Comparison of ENCODE assay signal across 8 cellular contexts in the genomic region with DNA sequence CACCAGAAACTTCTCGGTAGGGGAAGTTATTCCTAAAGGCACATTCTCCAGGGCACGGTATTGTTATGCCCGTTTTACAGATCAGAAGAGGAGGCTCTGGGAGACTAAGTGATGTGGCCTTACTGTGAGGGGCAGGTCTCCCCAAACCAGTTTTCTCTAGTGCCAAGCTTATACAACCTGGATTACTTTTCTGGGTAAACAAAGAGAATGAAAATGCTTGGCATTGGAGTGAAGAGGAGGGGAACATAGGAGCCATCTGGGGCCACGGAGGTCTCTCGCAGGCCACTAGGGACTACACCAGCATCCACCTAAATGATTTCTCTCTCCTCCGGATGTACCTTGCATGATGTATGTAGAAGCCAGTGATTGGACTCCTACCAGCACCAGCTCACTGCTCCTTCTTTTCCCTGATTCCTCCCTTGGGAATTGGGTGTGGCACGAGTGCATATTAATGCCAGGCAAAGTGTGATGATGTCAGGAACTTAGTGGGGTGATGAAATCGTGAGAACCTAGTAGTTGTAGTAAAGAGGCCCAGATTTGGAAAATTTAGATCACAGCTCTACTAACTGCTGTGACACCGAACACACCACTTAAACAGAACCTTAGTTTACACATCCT. TPM values are rescaled to one million over a fixed set of nuclear protein-coding genes. Genes with fewer than 3 reads are reported as not detected.
DNase-seq lines count a peak whose midpoint lies in the region; ATAC-seq and TF ChIP-seq lines count a peak whose summit lies in the region.

No MANE protein-coding gene starts in this region.

- peaks cover 6% of the 10 kb centered on the region for H3K4me1 ChIP-seq in hepatocyte (ENCODE audit: insufficient read depth)

- peak overlapping the region; percentile 97 for H2AFZ ChIP-seq in hepatocyte

- H3K27ac ChIP-seq in CD4-positive, alpha-beta T cell (ENCODE audit: low read depth, low read length) = no peak overlapping the region
- H3K27ac ChIP-seq in HL-60 (replicated peaks) (no peak overlapping the region), hepatocyte (peak overlapping the region; percentile 76)

- H3K4me3 ChIP-seq in HL-60 (replicated peaks; ENCODE audit: insufficient read depth, low read length) (peak overlapping the region; percentile 64), hepatocyte (peak overlapping the region; percentile 82)

- H3K9me2 ChIP-seq in hepatocyte (replicated peaks; ENCODE audit: insufficient read depth) = no peaks in the 10 kb centered on the region

- no peak for TF ChIP-seq CTCF in CD4-positive, alpha-beta T cell (IDR thresholded peaks at IDR 0.05)
- TF ChIP-seq CTCF in HL-60 (IDR thresholded peaks at IDR 0.05; ENCODE audit: insufficient read depth, low read length) = no peak
- TF ChIP-seq CTCF in WTC11 (IDR thresholded peaks at IDR 0.05) = no peak
- no peak for TF ChIP-seq CTCF in hepatocyte (IDR thresholded peaks at IDR 0.05; ENCODE audit: poor library complexity)

- CTCF ChIA-PET in CD4-positive, alpha-beta T cell (lab: Charles Lee) = no interaction called here
- CTCF ChIA-PET in WTC11 (lab: Charles Lee) = interaction anchor here (0.8 kb wide), 1 partner anchor 18 kb away, joined by 3 read pairs; no protein-coding TSS in a partner anchor

- no peaks in the 10 kb centered on the region for H3K9me3 ChIP-seq in CD4-positive, alpha-beta T cell (ENCODE audit: control insufficient read depth, low read length)
- H3K9me3 ChIP-seq in hepatocyte (ENCODE audit: low read depth) = no peaks in the 10 kb centered on the region

- H3K4me1 Mint-ChIP-seq in CD4-positive, alpha-beta T cell (ENCODE audit: low read depth) = peaks cover 8% of the 10 kb centered on the region
- H3K4me1 Mint-ChIP-seq in WTC11 = peaks cover 21% of the 10 kb centered on the region

- H3K27me3 ChIP-seq in CD4-positive, alpha-beta T cell (ENCODE audit: control insufficient read depth, insufficient read depth, low read length) = peaks cover 21% of the 10 kb centered on the region
- H3K27me3 ChIP-seq in HL-60 (ENCODE audit: insufficient read depth, poor library complexity, severe bottlenecking) = peaks cover 11% of the 10 kb centered on the region
- no peaks in the 10 kb centered on the region for H3K27me3 ChIP-seq in hepatocyte

- POLR2A ChIA-PET in CD4-positive, alpha-beta T cell (lab: Charles Lee) = no interaction called here
- POLR2A ChIA-PET in WTC11 (lab: Charles Lee) = interaction anchor here (0.5 kb wide), 1 partner anchor 549 kb away, joined by 6 read pairs; no protein-coding TSS in a partner anchor

- H3K79me2 ChIP-seq in hepatocyte = peaks cover 23% of the 10 kb centered on the region

- H3K27me3 Mint-ChIP-seq in CD4-positive, alpha-beta T cell = peaks cover 35% of the 10 kb centered on the region
- no peaks in the 10 kb centered on the region for H3K27me3 Mint-ChIP-seq in WTC11 (ENCODE audit: low read depth)

- no peak for ATAC-seq in CD4-positive, alpha-beta T cell (ENCODE audit: poor library complexity)
- ATAC-seq in WTC11 (peak; percentile 4; the same call in 1 of the 2 replicates), HG03571 (IDR thresholded peaks at IDR 0.05; ENCODE audit: unreplicated experiment) (no peak), HG02759 (IDR thresholded peaks at IDR 0.05; ENCODE audit: unreplicated experiment) (no peak)

- H3K36me3 ChIP-seq in hepatocyte (replicated peaks; ENCODE audit: insufficient read depth, low read depth) = no peaks in the 10 kb centered on the region

- H3K4me3 Mint-ChIP-seq in CD4-positive, alpha-beta T cell = peak overlapping the region; percentile 55
- H3K4me3 Mint-ChIP-seq in WTC11 = no peak overlapping the region

- no peaks in the 10 kb centered on the region for H4K20me1 ChIP-seq in hepatocyte (ENCODE audit: insufficient read depth, poor library complexity, severe bottlenecking)

- no peak overlapping the region for H3K4me2 ChIP-seq in hepatocyte

- no peak for DNase-seq in CD4-positive, alpha-beta T cell
- DNase-seq in HL-60 (ENCODE audit: low read depth in 1 of 2, low spot score in 1 of 2) (no peak), WTC11 (ENCODE audit: low spot score) (no peak), hepatocyte (ENCODE audit: low spot score) (peak; percentile 28), stromal cell of bone marrow (ENCODE audit: low read depth) (peak; percentile 15)
- DNase-seq in activated effector memory CD4-positive, alpha-beta T cell treated with Interleukin-2 at 50 U/mL for 16 hours = no peak

- WGBS in hepatocyte (ENCODE audit: low lambda C conversion rate, missing lambda C conversion rate) = 40% methylated on average over 9 of the region's 9 CpGs

- H3K9me3 Mint-ChIP-seq in CD4-positive, alpha-beta T cell = no peaks in the 10 kb centered on the region
- 0 out of 2 replicates have a peak, but pooled peaks cover 5% of the 10 kb centered on the region for H3K9me3 Mint-ChIP-seq in WTC11

- intact Hi-C loops in CD4-positive, alpha-beta T cell (cut with DNase I, micrococcal nuclease) = no loop called here

- H3K36me3 Mint-ChIP-seq in CD4-positive, alpha-beta T cell (ENCODE audit: low read depth) = no peaks in the 10 kb centered on the region
- H3K36me3 Mint-ChIP-seq in WTC11 = peaks cover 24% of the 10 kb centered on the region

- no peak overlapping the region for H3K27ac Mint-ChIP-seq in CD4-positive, alpha-beta T cell
- H3K27ac Mint-ChIP-seq in WTC11 = peak overlapping the region; percentile 97

TF ChIP-seq in WTC11, 78 proteins besides CTCF, POLR2A, EP300 and RAD21:
- TF ChIP-seq, protein P1, sequence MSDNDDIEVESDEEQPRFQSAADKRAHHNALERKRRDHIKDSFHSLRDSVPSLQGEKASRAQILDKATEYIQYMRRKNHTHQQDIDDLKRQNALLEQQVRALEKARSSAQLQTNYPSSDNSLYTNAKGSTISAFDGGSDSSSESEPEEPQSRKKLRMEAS (CRISPR knock-in tag; IDR thresholded peaks at IDR 0.05) = no peak
- TF ChIP-seq ZNF121 (CRISPR knock-in tag; IDR thresholded peaks at IDR 0.05) = no peak
- no peak for TF ChIP-seq SMAD3 (CRISPR knock-in tag; IDR thresholded peaks at IDR 0.05; ENCODE audit: borderline replicate concordance)
- TF ChIP-seq, protein P2, sequence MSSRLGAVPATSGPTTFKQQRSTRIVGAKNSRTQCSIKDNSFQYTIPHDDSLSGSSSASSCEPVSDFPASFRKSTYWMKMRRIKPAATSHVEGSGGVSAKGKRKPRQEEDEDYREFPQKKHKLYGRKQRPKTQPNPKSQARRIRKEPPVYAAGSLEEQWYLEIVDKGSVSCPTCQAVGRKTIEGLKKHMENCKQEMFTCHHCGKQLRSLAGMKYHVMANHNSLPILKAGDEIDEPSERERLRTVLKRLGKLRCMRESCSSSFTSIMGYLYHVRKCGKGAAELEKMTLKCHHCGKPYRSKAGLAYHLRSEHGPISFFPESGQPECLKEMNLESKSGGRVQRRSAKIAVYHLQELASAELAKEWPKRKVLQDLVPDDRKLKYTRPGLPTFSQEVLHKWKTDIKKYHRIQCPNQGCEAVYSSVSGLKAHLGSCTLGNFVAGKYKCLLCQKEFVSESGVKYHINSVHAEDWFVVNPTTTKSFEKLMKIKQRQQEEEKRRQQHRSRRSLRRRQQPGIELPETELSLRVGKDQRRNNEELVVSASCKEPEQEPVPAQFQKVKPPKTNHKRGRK (CRISPR knock-in tag; IDR thresholded peaks at IDR 0.05; ENCODE audit: borderline replicate concordance) = no peak
- TF ChIP-seq, protein P3, sequence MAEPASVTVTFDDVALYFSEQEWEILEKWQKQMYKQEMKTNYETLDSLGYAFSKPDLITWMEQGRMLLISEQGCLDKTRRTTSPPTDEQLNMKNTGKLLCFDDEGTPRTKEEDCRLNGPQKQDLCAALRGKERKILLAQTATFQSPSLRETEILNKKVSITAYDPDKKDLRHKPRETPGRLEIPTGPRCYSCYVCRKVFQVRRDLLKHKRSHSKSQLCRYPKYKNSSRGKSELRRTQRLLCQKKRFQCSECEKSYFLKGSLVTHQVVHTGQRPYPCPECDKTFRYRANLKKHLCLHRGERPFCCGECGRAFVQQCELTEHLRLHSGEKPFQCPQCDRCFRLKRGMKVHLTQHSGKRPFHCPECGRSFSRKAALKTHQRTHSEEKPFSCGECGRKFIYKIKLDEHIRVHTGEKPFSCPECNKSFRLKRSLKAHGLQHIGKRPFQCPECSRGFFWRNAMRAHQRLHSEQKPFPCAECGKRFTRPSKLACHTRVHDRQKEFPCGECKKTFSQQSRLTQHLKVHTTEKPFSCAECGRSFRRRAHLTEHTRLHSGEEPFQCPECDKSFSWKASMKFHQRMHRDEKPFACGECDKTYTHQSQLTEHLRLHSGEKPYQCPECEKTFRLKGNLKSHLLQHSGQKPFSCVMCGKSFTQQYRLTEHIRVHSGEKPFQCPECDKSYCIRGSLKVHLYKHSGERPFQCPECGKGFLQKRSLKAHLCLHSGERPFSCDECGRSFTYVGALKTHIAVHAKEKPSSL (CRISPR knock-in tag; conservative IDR thresholded peaks at IDR 0.05) = no peak
- TF ChIP-seq ELF4 (CRISPR knock-in tag; IDR thresholded peaks at IDR 0.05; ENCODE audit: low read depth) = no peak
- no peak for TF ChIP-seq NR3C1 (CRISPR knock-in tag; conservative IDR thresholded peaks at IDR 0.05; ENCODE audit: low read depth)
- no peak for TF ChIP-seq CREM (CRISPR knock-in tag; IDR thresholded peaks at IDR 0.05)

RNA-seq across cellular contexts. Expression of a gene that starts 0.7 kb away (rescaled TPM):
- not detected for total RNA-seq in CD4-positive, alpha-beta T cell
- total RNA-seq in WTC11 (2021) (52.8 to 58.5 TPM (median 57.0 TPM) in 3 replicates), hepatocyte (46.2 and 56.0 TPM in 2 replicates)
- 31.5 and 36.9 TPM in 2 replicates for polyA plus RNA-seq in hepatocyte

Comparison
In these comparisons a context has a peak if more than half of its experiments do, and no peak if none do; other contexts are left out.
1. DNase-seq: peak in hepatocyte (single experiment) and stromal cell of bone marrow (single experiment); none in CD4-positive, alpha-beta T cell (0 of 10), HL-60 (0 of 2), WTC11 (single experiment) and activated effector memory CD4-positive, alpha-beta T cell treated with Interleukin-2 at 50 U/mL for 16 hours (single experiment).
2. RNA of a gene that starts 0.7 kb away (total RNA-seq): 52.8 to 58.5 TPM in WTC11 and 46.2 to 56.0 TPM in hepatocyte; not detected in CD4-positive, alpha-beta T cell; every median in the first group is over 10 times any median in the second.